In the genomic region with DNA sequence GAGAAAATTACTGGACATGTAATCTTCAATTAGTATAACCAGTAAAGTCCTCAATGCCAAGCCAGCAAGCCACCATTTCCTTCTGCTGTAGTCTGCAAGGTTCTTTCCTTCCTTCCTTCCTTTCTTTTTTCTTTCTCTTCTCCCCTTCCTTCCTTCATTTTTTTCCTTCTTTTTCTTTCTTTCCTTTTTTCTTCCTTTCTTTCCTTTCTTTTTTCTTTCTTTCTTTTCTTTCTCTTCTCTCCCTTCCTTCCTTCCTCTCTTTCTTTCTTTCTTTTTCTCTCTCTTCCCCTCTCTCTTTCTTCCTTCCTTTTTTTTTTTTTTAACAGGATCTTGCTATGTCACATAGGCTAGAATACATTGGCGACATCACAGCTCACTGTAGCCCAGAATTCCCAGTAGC, we compare ENCODE assay signal across 20 cellular contexts.
"Had no signal": no experiment of that assay in that cellular context is flagged by ENCODE, and none has a peak within 500 bp of the region (broad histone marks: within the 10 kb centered on the region; RNA-seq: fewer than 3 reads in every experiment).

No MANE protein-coding gene starts in this region.

- H3K27ac ChIP-seq: RWPE1 had no signal

- H3K9ac ChIP-seq: SK-N-SH had no signal

- H3K4me2 ChIP-seq: SK-N-SH had no signal

- H3K27me3 ChIP-seq: MG63 had no signal

- H3K4me3 ChIP-seq: MG63 had no signal

- DNase-seq: Karpas-422, KG1, MG63, NCI-H1092, NCI-H1105 treated with DMSO at 0.1 percent for 48 hours, NCI-H1417 treated with DMSO at 0.1 percent for 48 hours, NCI-H146, NCI-H1694 treated with DMSO at 0.1 percent for 48 hours, NCI-H1930, NCI-H2081, NCI-H2107, NCI-H2227 treated with DMSO at 0.1 percent for 48 hours, NCI-H524, NCI-H526 treated with DMSO at 0.1 percent for 48 hours, NCI-H748 treated with DMSO at 0.1 percent for 48 hours, SHP77, SK-N-SH, SW 1271 had no signal

- H3K9me3 ChIP-seq: MG63, SK-N-SH had no signal

- ATAC-seq: Panc1 had no signal

- H3K9me2 ChIP-seq: SK-N-SH had no signal

- H3K36me3 ChIP-seq: MG63 had no signal
